In the genomic region with DNA sequence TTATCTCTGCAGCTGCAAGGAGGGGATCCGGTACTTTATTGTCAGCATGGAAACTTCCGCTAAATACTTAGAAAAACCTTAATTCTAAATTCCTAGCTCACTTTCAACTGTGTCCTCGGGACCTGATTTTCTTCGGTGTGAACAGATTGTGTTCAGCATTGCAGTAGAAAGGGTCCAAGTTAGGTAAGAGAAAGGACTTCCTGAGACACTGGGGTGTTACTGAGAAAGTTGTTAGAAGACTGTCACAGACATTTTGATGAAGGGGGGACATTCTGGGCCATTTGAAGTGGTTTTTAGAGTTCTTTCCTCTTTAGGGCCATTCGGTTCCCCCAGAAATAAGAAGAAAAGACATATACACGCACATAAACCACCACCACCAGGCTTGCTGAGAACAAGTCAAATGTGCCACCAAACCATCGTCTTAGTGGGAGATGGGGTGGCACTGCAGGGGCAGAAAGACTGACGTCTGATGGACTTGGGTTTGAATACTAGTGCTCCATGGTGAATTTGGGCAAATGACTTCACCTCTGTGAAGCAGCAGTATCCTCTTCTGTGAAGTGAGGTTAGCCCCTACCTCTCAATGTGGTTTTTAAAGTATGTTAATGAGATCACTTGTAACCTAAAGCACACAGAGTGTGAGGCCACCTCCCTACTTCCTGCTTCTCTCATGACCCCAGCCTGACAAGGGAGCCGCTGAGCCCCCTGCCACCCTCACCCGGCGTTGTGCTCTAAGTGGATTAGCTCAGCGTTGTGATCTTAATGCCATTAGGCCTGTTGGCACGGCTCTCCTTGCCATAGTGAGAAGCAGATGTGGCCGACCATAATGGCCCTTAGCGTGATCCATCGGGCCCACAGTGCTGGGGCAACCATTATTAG, we compare ENCODE assay signal across 12 cellular contexts. TPM values are rescaled to one million over a fixed set of nuclear protein-coding genes. Genes with fewer than 3 reads are reported as not detected.
A peak's percentile ranks its signal among the peaks of the same experiment; 100 is the strongest.
DNase-seq lines count a peak whose midpoint lies in the region; ATAC-seq and TF ChIP-seq lines count a peak whose summit lies in the region.
"Had no signal": no experiment of that assay in that cellular context is flagged by ENCODE, and none has a peak within 500 bp of the region (broad histone marks: within the 10 kb centered on the region; RNA-seq: fewer than 3 reads in every experiment).

No MANE protein-coding gene starts in this region.

- H3K27me3 Mint-ChIP-seq in naive thymus-derived CD8-positive, alpha-beta T cell, result peaks cover 0 to 2% (median 0%) of the 10 kb centered on the region in 5 donors

- H3K4me3 ChIP-seq in NB4 (ENCODE audit: low read depth, low read length), result no peak overlapping the region
- H3K4me3 ChIP-seq: ovary had no signal

- no peaks in the 10 kb centered on the region for H3K9me3 Mint-ChIP-seq in activated naive CD4-positive, alpha-beta T cell treated with anti-CD3 and anti-CD28 coated beads, Interleukin-2, amount 50 U/mL, for 72 hours
- peaks cover 0 to 1% (median 0%) of the 10 kb centered on the region in 9 donors for H3K9me3 Mint-ChIP-seq in naive thymus-derived CD8-positive, alpha-beta T cell

- H3K4me3 Mint-ChIP-seq in naive thymus-derived CD8-positive, alpha-beta T cell, result peak overlapping the region; percentile 12 to 51 (median 31)

- peak; percentile 64 for DNase-seq in NB4 (ENCODE audit: low read depth)
- DNase-seq in activated naive CD4-positive, alpha-beta T cell treated with anti-CD3 and anti-CD28 coated beads, Interleukin-2, amount 50 U/mL, for 72 hours (ENCODE audit: low spot score in 2 of 2), result no peak
- peak in 6 of 10 donors; percentile 17 to 71 (median 60) for DNase-seq in naive thymus-derived CD8-positive, alpha-beta T cell
- DNase-seq in activated effector memory CD4-positive, alpha-beta T cell treated with Interleukin-2 at 50 U/mL for 16 hours, result no peak
- DNase-seq in DMS53 (lab: John Stamatoyannopoulos, UW), result no peak
- DNase-seq: H7, NCI-H1092 treated with DMSO at 0.1 percent for 48 hours had no signal

- TF ChIP-seq POLR2A in NB4 (IDR thresholded peaks at IDR 0.05; ENCODE audit: extremely low read depth, insufficient read length), result no peak

- ATAC-seq in activated naive CD4-positive, alpha-beta T cell treated with anti-CD3 and anti-CD28 coated beads, Interleukin-2, amount 50 U/mL, for 72 hours, result peak; percentile 59 to 77
- ATAC-seq in naive thymus-derived CD8-positive, alpha-beta T cell, result peak; percentile 55 to 81
- ATAC-seq in GM21381 (IDR thresholded peaks at IDR 0.05; ENCODE audit: unreplicated experiment) (no peak), HG02981 (IDR thresholded peaks at IDR 0.05; ENCODE audit: unreplicated experiment) (no peak)

- peak overlapping the region; percentile 12 to 56 for H3K27ac Mint-ChIP-seq in activated naive CD4-positive, alpha-beta T cell treated with anti-CD3 and anti-CD28 coated beads, Interleukin-2, amount 50 U/mL, for 72 hours
- H3K27ac Mint-ChIP-seq in naive thymus-derived CD8-positive, alpha-beta T cell, result peak overlapping the region; percentile 46 to 85 (median 73)

- POLR2A ChIA-PET in naive thymus-derived CD8-positive, alpha-beta T cell (lab: Charles Lee), result interaction anchor here (0.6 to 1.3 kb wide), 4 partner anchors 9 to 13 kb away, joined by 3 to 5 read pairs (median 4); no protein-coding TSS in a partner anchor

- TF ChIP-seq CTCF in 22Rv1 (IDR thresholded peaks at IDR 0.05) (no peak), NB4 (IDR thresholded peaks at IDR 0.05; ENCODE audit: low read depth, low read length) (no peak)

- H3K36me3 Mint-ChIP-seq in activated naive CD4-positive, alpha-beta T cell treated with anti-CD3 and anti-CD28 coated beads, Interleukin-2, amount 50 U/mL, for 72 hours, result no peaks in the 10 kb centered on the region
- H3K36me3 Mint-ChIP-seq in naive thymus-derived CD8-positive, alpha-beta T cell, result no peaks in the 10 kb centered on the region

- H3K27ac ChIP-seq in 22Rv1, result peak overlapping the region; percentile 82
- H3K27ac ChIP-seq: ovary had no signal

- H3K4me1 Mint-ChIP-seq in naive thymus-derived CD8-positive, alpha-beta T cell, result peaks cover 42 to 70% (median 60%) of the 10 kb centered on the region in 4 donors

RNA-seq across cellular contexts. Expression of gene ZBTB16, which starts 14.2 kb away (rescaled TPM):
- 1 to 10 TPM in 1 of 2 donors, under 1 TPM in 1; 0.99 to 3.1 TPM for total RNA-seq in activated naive CD4-positive, alpha-beta T cell treated with anti-CD3 and anti-CD28 coated beads, Interleukin-2, amount 50 U/mL, for 72 hours
- 1 to 10 TPM; 1.3 to 2.5 TPM for total RNA-seq in naive thymus-derived CD8-positive, alpha-beta T cell
- 1 to 10 TPM in 2 of 3 donors, under 1 TPM in 1; 0.21 to 7.5 (median 4.4) TPM for polyA plus RNA-seq in naive thymus-derived CD8-positive, alpha-beta T cell
- total RNA-seq: H7, RPMI7951 had no signal

Comparison
In these comparisons a context has a peak if more than half of its experiments do, and no peak if none do; other contexts are left out.
1. DNase-seq: peak in NB4 (single experiment) and naive thymus-derived CD8-positive, alpha-beta T cell (6 of 10); none in activated naive CD4-positive, alpha-beta T cell treated with anti-CD3 and anti-CD28 coated beads, Interleukin-2, amount 50 U/mL, for 72 hours (0 of 2), activated effector memory CD4-positive, alpha-beta T cell treated with Interleukin-2 at 50 U/mL for 16 hours (single experiment) and DMS53 (single experiment).
2. ATAC-seq: peak in activated naive CD4-positive, alpha-beta T cell treated with anti-CD3 and anti-CD28 coated beads, Interleukin-2, amount 50 U/mL, for 72 hours (2 of 2) and naive thymus-derived CD8-positive, alpha-beta T cell (2 of 2); none in GM21381 (single experiment) and HG02981 (single experiment).